In the genomic region with DNA sequence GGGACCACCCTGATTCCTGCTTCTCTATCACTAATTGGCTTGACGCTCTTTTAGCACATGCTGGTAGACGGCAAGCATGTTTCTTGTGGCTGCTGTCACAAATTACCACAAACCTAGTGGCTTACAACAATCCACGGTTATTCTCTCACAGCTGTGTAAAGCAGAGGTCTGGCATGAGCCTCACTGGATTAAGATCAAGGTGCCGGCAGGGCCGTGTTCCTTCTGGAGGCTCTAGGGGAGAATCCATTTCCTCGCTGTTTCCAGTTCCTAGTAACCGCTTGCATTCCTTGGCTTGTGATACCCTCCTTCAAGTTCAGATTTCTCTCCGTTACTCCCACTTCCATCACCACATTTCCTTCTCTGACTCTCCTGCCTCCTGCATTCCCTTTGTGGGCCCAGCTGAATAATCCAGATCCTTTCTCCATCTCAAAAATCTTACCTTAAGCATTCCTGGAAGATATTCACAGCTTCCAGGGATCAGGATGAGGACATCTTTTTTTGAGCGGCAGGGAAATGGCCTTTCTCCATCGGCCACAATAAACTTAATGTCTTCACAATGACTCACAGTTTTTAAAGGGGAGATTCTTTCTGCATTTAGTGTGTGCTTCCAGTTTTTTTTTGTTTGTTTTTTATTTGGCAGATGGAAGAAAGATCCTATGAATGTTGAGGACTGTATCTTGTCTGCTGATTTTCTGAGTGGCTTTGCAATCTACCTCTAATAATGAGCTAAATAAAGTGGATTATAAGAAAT, we compare ENCODE assay signal across 1 cellular context.
TF ChIP-seq lines count a peak whose summit lies in the region.

No MANE protein-coding gene starts in this region.

TF ChIP-seq in WTC11, 78 proteins besides CTCF, POLR2A, EP300 and RAD21 (continued from another document):
- TF ChIP-seq ZNF317 (CRISPR knock-in tag; IDR thresholded peaks at IDR 0.05; ENCODE audit: borderline replicate concordance, low read depth): no peak
- TF ChIP-seq ZBTB21 (CRISPR knock-in tag; IDR thresholded peaks at IDR 0.05; ENCODE audit: borderline replicate concordance): no peak
- TF ChIP-seq MXD4 (CRISPR knock-in tag; IDR thresholded peaks at IDR 0.05; ENCODE audit: borderline replicate concordance): no peak
- TF ChIP-seq ZNF232 (CRISPR knock-in tag; IDR thresholded peaks at IDR 0.05): no peak
- no peak for TF ChIP-seq FOXP1 (CRISPR knock-in tag; IDR thresholded peaks at IDR 0.05; ENCODE audit: borderline replicate concordance)
- no peak for TF ChIP-seq HMGA2 (CRISPR knock-in tag; IDR thresholded peaks at IDR 0.05)
- TF ChIP-seq, protein P1, sequence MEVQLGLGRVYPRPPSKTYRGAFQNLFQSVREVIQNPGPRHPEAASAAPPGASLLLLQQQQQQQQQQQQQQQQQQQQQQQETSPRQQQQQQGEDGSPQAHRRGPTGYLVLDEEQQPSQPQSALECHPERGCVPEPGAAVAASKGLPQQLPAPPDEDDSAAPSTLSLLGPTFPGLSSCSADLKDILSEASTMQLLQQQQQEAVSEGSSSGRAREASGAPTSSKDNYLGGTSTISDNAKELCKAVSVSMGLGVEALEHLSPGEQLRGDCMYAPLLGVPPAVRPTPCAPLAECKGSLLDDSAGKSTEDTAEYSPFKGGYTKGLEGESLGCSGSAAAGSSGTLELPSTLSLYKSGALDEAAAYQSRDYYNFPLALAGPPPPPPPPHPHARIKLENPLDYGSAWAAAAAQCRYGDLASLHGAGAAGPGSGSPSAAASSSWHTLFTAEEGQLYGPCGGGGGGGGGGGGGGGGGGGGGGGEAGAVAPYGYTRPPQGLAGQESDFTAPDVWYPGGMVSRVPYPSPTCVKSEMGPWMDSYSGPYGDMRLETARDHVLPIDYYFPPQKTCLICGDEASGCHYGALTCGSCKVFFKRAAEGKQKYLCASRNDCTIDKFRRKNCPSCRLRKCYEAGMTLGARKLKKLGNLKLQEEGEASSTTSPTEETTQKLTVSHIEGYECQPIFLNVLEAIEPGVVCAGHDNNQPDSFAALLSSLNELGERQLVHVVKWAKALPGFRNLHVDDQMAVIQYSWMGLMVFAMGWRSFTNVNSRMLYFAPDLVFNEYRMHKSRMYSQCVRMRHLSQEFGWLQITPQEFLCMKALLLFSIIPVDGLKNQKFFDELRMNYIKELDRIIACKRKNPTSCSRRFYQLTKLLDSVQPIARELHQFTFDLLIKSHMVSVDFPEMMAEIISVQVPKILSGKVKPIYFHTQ (CRISPR knock-in tag; IDR thresholded peaks at IDR 0.05): no peak
- TF ChIP-seq, protein P2, sequence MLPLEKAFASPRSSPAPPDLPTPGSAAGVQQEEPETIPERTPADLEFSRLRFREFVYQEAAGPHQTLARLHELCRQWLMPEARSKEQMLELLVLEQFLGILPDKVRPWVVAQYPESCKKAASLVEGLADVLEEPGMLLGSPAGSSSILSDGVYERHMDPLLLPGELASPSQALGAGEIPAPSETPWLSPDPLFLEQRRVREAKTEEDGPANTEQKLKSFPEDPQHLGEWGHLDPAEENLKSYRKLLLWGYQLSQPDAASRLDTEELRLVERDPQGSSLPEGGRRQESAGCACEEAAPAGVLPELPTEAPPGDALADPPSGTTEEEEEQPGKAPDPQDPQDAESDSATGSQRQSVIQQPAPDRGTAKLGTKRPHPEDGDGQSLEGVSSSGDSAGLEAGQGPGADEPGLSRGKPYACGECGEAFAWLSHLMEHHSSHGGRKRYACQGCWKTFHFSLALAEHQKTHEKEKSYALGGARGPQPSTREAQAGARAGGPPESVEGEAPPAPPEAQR (CRISPR knock-in tag; IDR thresholded peaks at IDR 0.05): no peak
- TF ChIP-seq, protein P3, sequence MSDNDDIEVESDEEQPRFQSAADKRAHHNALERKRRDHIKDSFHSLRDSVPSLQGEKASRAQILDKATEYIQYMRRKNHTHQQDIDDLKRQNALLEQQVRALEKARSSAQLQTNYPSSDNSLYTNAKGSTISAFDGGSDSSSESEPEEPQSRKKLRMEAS (CRISPR knock-in tag; IDR thresholded peaks at IDR 0.05): no peak
